17 cellular contexts compared by ENCODE assay signal in the genomic region with DNA sequence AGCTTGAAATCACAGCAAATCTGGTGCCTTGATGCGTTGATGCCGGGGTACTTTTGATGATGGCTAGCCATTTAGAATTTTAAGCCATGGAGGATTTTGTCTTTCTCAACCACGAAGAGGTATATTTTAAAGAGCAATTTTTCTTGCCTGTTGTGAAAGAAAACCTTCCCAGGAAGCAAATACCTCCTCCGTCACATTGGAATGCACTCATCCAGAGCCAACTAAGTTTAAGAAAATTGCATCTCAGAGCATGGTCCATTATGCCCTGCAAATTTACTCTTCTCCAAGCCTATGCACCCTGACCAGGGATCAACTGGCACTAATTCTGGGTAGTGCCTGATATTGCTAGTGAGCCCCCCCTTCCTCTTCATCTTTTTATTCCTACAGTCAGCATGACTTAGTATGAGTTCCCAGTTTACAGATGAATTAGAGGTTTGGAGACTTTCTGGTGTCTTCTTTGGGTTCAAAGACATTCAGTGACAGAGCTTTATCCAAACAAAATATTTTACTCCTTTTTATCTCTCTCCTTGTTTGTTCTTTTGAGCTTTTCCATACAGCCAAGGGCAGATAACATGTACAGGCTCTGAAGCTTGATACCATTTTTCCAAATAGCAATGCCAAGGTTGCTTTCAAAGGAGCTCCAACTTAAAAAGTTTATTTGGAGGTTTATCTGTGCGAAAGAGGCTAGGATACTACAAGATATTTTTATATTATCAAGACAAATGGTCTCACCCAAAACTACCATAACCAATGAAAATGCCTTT. TPM values are rescaled to one million over a fixed set of nuclear protein-coding genes. Genes with fewer than 3 reads are reported as not detected.
A peak's percentile ranks its signal among the peaks of the same experiment; 100 is the strongest.
DNase-seq lines count a peak whose midpoint lies in the region; ATAC-seq and TF ChIP-seq lines count a peak whose summit lies in the region.
"Had no signal": no experiment of that assay in that cellular context is flagged by ENCODE, and none has a peak within 500 bp of the region (broad histone marks: within the 10 kb centered on the region; RNA-seq: fewer than 3 reads in every experiment).

No MANE protein-coding gene starts in this region.

- H3K79me2 ChIP-seq in smooth muscle cell (ENCODE audit: low read depth), result no peaks in the 10 kb centered on the region

- no peak overlapping the region for H4K8ac ChIP-seq in IMR-90 (ENCODE audit: low read depth in 2 of 2, low read length in 2 of 2)

- H3K9me1 ChIP-seq in IMR-90 (ENCODE audit: insufficient read depth, low read length), result no peaks in the 10 kb centered on the region

- no peak overlapping the region for H2BK5ac ChIP-seq in IMR-90 (ENCODE audit: low read depth, low read length, poor library complexity, severe bottlenecking)

- TF ChIP-seq CTCF in IMR-90 (conservative IDR thresholded peaks at IDR 0.05; ENCODE audit: low read depth, low read length) (no peak), VCaP (conservative IDR thresholded peaks at IDR 0.05) (no peak), smooth muscle cell (IDR thresholded peaks at IDR 0.05; ENCODE audit: borderline replicate concordance, insufficient read depth, poor library complexity, severe bottlenecking) (no peak)

- H3K4ac ChIP-seq in IMR-90 (ENCODE audit: low read depth, low read length), result no peak overlapping the region

- no peak overlapping the region for H3K18ac ChIP-seq in IMR-90 (ENCODE audit: low read depth, low read length)

- CTCF ChIA-PET in IMR-90 (lab: Yijun Ruan, JAX), result interaction anchor here (0.6 to 4.9 kb wide), 4 partner anchors 13 to 322 kb away, joined by 3 to 35 read pairs (median 4); no protein-coding TSS in a partner anchor

- no peak overlapping the region for H2BK120ac ChIP-seq in IMR-90 (ENCODE audit: low read depth, low read length)

- POLR2A ChIA-PET in IMR-90 (lab: Charles Lee; ENCODE audit: unreplicated experiment), result no interaction called here

- intact Hi-C loops in IMR-90 (cut with micrococcal nuclease), result loop anchor here (5.0 kb wide), 1 partner anchor 126 kb away; no protein-coding TSS in a partner anchor

- no peak overlapping the region for H3K27ac ChIP-seq in IMR-90 (ENCODE audit: insufficient read depth, low read length)
- H3K27ac ChIP-seq in VCaP, result peak overlapping the region; percentile 55
- H3K27ac ChIP-seq in smooth muscle cell (ENCODE audit: low read depth), result peak overlapping the region; percentile 51

- in situ Hi-C loops in IMR-90 (cut with MboI; ENCODE audit: low sequenced_read_pairs), result loop anchor here (25.0 kb wide), 1 partner anchor 809 kb away; no protein-coding TSS in a partner anchor

- no peaks in the 10 kb centered on the region for H4K20me1 ChIP-seq in IMR-90 (ENCODE audit: insufficient read depth, low read length)
- no peaks in the 10 kb centered on the region for H4K20me1 ChIP-seq in smooth muscle cell (ENCODE audit: low read depth)

- no peak overlapping the region for H3K4me3 ChIP-seq in IMR-90 (ENCODE audit: insufficient read depth, low read depth, low read length)
- H3K4me3 ChIP-seq in smooth muscle cell, result no peak overlapping the region
- H3K4me3 ChIP-seq: GM12878 had no signal

- H3K14ac ChIP-seq in IMR-90 (replicated peaks; ENCODE audit: low read depth, low read length), result no peak overlapping the region

- no peak for DNase-seq in IMR-90
- DNase-seq in iris pigment epithelial cell (ENCODE audit: low read depth), result peak; percentile 51
- DNase-seq in smooth muscle cell (lab: John Stamatoyannopoulos, UW; ENCODE audit: unreplicated experiment), result no peak
- DNase-seq in LoVo (ENCODE audit: low spot score), result no peak
- DNase-seq: activated CD8-positive, alpha-beta memory T cell treated with anti-CD3 and anti-CD28 coated beads for 24 hours; activated gamma-delta T cell treated with Interleukin-2 at 50 U/mL for 16 hours; effector memory CD4-positive, alpha-beta T cell; foreskin fibroblast; left ventricle myocardium superior; NCI-H1048; nephron progenitor cell; right cardiac atrium had no signal

- no peak overlapping the region for H2BK20ac ChIP-seq in IMR-90 (ENCODE audit: low read depth, low read length)

- no peak overlapping the region for H2BK15ac ChIP-seq in IMR-90 (ENCODE audit: low read depth, low read length)

- ATAC-seq in IMR-90 (ENCODE audit: low read depth) (0 out of 2 replicates have a peak, but pooled peaks have one; percentile 23), GM19455 (IDR thresholded peaks at IDR 0.05; ENCODE audit: unreplicated experiment) (no peak), GM19324 (IDR thresholded peaks at IDR 0.05; ENCODE audit: low FRiP score, unreplicated experiment) (no peak)
- ATAC-seq: GM12878, HepG2 had no signal

- no peak overlapping the region for H3K4me2 ChIP-seq in IMR-90 (ENCODE audit: low read depth, low read length)
- H3K4me2 ChIP-seq in smooth muscle cell, result peak overlapping the region; percentile 65

- TF ChIP-seq POLR2A in IMR-90 (IDR thresholded peaks at IDR 0.05; ENCODE audit: low read depth, low read length), result no peak

- no peaks in the 10 kb centered on the region for H3K79me1 ChIP-seq in IMR-90 (ENCODE audit: low read depth in 1 of 2, low read length in 2 of 2)

- H3K56ac ChIP-seq in IMR-90 (ENCODE audit: extremely low read depth, insufficient read depth, low read length), result no peak overlapping the region

- H3K27me3 ChIP-seq in IMR-90 (ENCODE audit: control insufficient read depth, insufficient read depth, low read length), result no peaks in the 10 kb centered on the region; the same call in 1 of the 2 replicates
- H3K27me3 ChIP-seq in smooth muscle cell (ENCODE audit: low read depth), result no peaks in the 10 kb centered on the region

- H2AK5ac ChIP-seq in IMR-90 (ENCODE audit: low read depth, low read length), result no peak overlapping the region

- H4K5ac ChIP-seq in IMR-90 (ENCODE audit: low read depth, low read length), result no peak overlapping the region

- no peaks in the 10 kb centered on the region for H3K9me3 ChIP-seq in IMR-90 (ENCODE audit: control insufficient read depth, insufficient read depth, low read length)
- H3K9me3 ChIP-seq in smooth muscle cell (replicated peaks; ENCODE audit: low read depth), result no peaks in the 10 kb centered on the region

- H4K91ac ChIP-seq in IMR-90 (ENCODE audit: insufficient read depth, low read depth, low read length), result no peak overlapping the region

- TF ChIP-seq RAD21 in IMR-90 (IDR thresholded peaks at IDR 0.05; ENCODE audit: low read length), result no peak

- no peak overlapping the region for H2AK9ac ChIP-seq in IMR-90 (replicated peaks; ENCODE audit: low read depth, low read length, poor library complexity)

- dilution Hi-C loops in IMR-90 (cut with HindIII; ENCODE audit: low sequenced_read_pairs, unreplicated experiment), result no loop called here

- H3K23ac ChIP-seq in IMR-90 (ENCODE audit: low read depth, low read length), result no peak overlapping the region

- H3K36me3 ChIP-seq in IMR-90 (ENCODE audit: control insufficient read depth, insufficient read depth, low read length), result no peaks in the 10 kb centered on the region
- no peaks in the 10 kb centered on the region for H3K36me3 ChIP-seq in smooth muscle cell (ENCODE audit: low read depth)

- H2AFZ ChIP-seq in IMR-90 (replicated peaks; ENCODE audit: low read length, poor library complexity), result no peak overlapping the region
- peak overlapping the region; percentile 60 for H2AFZ ChIP-seq in smooth muscle cell (ENCODE audit: low read depth)

- BruUV-seq in IMR-90 (replicated peaks; lab: Mats Ljungman, UMichigan), result no TSS peak

- no CpG with 5 or more reads among the region's 5 CpGs for WGBS in IMR-90 (ENCODE audit: extremely low coverage in 2 of 2, insufficient read length in 1 of 2), 2 experiments
- 51% methylated on average over 5 of the region's 5 CpGs for WGBS in smooth muscle cell (ENCODE audit: low lambda C conversion rate)

- H3F3A ChIP-seq in smooth muscle cell (ENCODE audit: low read depth), result no peaks in the 10 kb centered on the region

- H3K4me1 ChIP-seq in IMR-90 (ENCODE audit: control insufficient read depth, insufficient read depth, low read length), result peaks cover 3% of the 10 kb centered on the region; the same call in 1 of the 2 replicates
- H3K4me1 ChIP-seq in smooth muscle cell (ENCODE audit: low read depth), result peaks cover 14% of the 10 kb centered on the region

- H3K9ac ChIP-seq in IMR-90 (ENCODE audit: low read depth, low read length), result no peak overlapping the region
- no peak overlapping the region for H3K9ac ChIP-seq in smooth muscle cell (ENCODE audit: low read depth)

TF ChIP-seq in IMR-90, 13 proteins besides CTCF, POLR2A, EP300 and RAD21:
- TF ChIP-seq MAZ (IDR thresholded peaks at IDR 0.05; ENCODE audit: borderline replicate concordance, low read depth, low read length), result no peak
- TF ChIP-seq RFX5 (IDR thresholded peaks at IDR 0.05; ENCODE audit: low read depth, low read length), result no peak
- TF ChIP-seq, protein P1, sequence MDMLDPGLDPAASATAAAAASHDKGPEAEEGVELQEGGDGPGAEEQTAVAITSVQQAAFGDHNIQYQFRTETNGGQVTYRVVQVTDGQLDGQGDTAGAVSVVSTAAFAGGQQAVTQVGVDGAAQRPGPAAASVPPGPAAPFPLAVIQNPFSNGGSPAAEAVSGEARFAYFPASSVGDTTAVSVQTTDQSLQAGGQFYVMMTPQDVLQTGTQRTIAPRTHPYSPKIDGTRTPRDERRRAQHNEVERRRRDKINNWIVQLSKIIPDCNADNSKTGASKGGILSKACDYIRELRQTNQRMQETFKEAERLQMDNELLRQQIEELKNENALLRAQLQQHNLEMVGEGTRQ (IDR thresholded peaks at IDR 0.05; ENCODE audit: low read depth, low read length), result no peak
- no peak for TF ChIP-seq BHLHE40 (IDR thresholded peaks at IDR 0.05; ENCODE audit: low read depth, low read length)
- TF ChIP-seq FOS (IDR thresholded peaks at IDR 0.05; ENCODE audit: low read depth, low read length), result no peak
- TF ChIP-seq RCOR1 (IDR thresholded peaks at IDR 0.05; ENCODE audit: insufficient replicate concordance, low read length), result no peak
- TF ChIP-seq, protein P2, sequence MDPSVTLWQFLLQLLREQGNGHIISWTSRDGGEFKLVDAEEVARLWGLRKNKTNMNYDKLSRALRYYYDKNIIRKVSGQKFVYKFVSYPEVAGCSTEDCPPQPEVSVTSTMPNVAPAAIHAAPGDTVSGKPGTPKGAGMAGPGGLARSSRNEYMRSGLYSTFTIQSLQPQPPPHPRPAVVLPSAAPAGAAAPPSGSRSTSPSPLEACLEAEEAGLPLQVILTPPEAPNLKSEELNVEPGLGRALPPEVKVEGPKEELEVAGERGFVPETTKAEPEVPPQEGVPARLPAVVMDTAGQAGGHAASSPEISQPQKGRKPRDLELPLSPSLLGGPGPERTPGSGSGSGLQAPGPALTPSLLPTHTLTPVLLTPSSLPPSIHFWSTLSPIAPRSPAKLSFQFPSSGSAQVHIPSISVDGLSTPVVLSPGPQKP (IDR thresholded peaks at IDR 0.05; ENCODE audit: borderline replicate concordance, low read depth, low read length), result no peak
TF ChIP-seq in IMR-90: peak in this region for 0.

RNA-seq across cellular contexts. Expression of a gene that starts 56.6 kb away (rescaled TPM):
- 1.7 and 1.8 TPM in 2 replicates for total RNA-seq in IMR-90 (2012; rRNA removed)
- 0.55 and 0.63 TPM in 2 replicates for polyA plus RNA-seq in IMR-90 (2012; rRNA removed)
- polyA plus RNA-seq in IMR-90 (2012; cell fraction: cytosol; rRNA removed), result 0.11 and 0.47 TPM in 2 replicates
- 0.18 and 1.1 TPM in 2 replicates for polyA plus RNA-seq in IMR-90 (2012; cell fraction: nucleus; rRNA removed; ENCODE audit: low replicate concordance)
- total RNA-seq in smooth muscle cell, result 85.5 and 86.4 TPM in 2 replicates
- 28.2 and 41.2 TPM in 2 replicates for polyA plus RNA-seq in smooth muscle cell
- total RNA-seq: HepG2 had no signal
- polyA plus RNA-seq: HepG2 had no signal

Comparison
In these comparisons a context has a peak if more than half of its experiments do, and no peak if none do; other contexts are left out.
1. RNA of a gene that starts 56.6 kb away (total RNA-seq): 85.5 to 86.4 TPM in smooth muscle cell; 1.7 to 1.8 TPM in IMR-90; every median in the first group is over 10 times any median in the second.